In genomic region chr1:152035406-152036315, GRCh38 we compare ENCODE assay signal across 8 cellular contexts. TPM values are rescaled to one million over a fixed set of nuclear protein-coding genes. Genes with fewer than 3 reads are reported as not detected.
DNase-seq lines count a peak whose midpoint lies in the region; ATAC-seq and TF ChIP-seq lines count a peak whose summit lies in the region.

No MANE protein-coding gene starts in this region.

- peak overlapping the region; percentile 79 for H2AK5ac ChIP-seq in IMR-90 (ENCODE audit: low read depth, low read length)

- peak overlapping the region; percentile 99 for H3K56ac ChIP-seq in IMR-90 (ENCODE audit: extremely low read depth, insufficient read depth, low read length)

- H3K4me1 ChIP-seq in IMR-90 (ENCODE audit: control insufficient read depth, insufficient read depth, low read length) (peaks cover 5% of the 10 kb centered on the region), psoas muscle (peaks cover 8% of the 10 kb centered on the region)

- intact Hi-C loops in CD14-positive monocyte (cut with micrococcal nuclease): loop anchor here (2.0 to 5.0 kb wide), 2 partner anchors 43 to 95 kb away; partner anchors contain the start of gene S100A10 (in 2 of the 2)
- intact Hi-C loops in IMR-90 (cut with micrococcal nuclease): no loop called here
- intact Hi-C loops in activated B cell treated with CpG ODN at 0.5 μM for 24 hours (cut with micrococcal nuclease): loop anchor here (1.0 kb wide), 1 partner anchor 13 kb away; no protein-coding TSS in a partner anchor
- intact Hi-C loops in psoas muscle (cut with DNase I): no loop called here

- H3K27me3 Mint-ChIP-seq in CD14-positive monocyte (ENCODE audit: low read depth in 3 of 3) (peaks cover 0 to 4% (median 0%) of the 10 kb centered on the region in 3 donors), activated B cell treated with CpG ODN at 0.5 μM for 24 hours (no peaks in the 10 kb centered on the region)

- H3K9ac ChIP-seq in IMR-90 (ENCODE audit: low read depth, low read length): peak overlapping the region; percentile 98

- H2BK120ac ChIP-seq in IMR-90 (ENCODE audit: low read depth, low read length): 0 out of 2 replicates have a peak overlapping the region, but pooled peaks have one; percentile 13

- peak overlapping the region; percentile 96 for H3K4me2 ChIP-seq in IMR-90 (ENCODE audit: low read depth, low read length)

- H3K79me1 ChIP-seq in IMR-90 (ENCODE audit: low read depth in 1 of 2, low read length in 2 of 2): peaks cover 20 to 33% of the 10 kb centered on the region in 2 experiments

- POLR2A ChIA-PET in IMR-90 (lab: Charles Lee; ENCODE audit: unreplicated experiment): interaction anchor here (1.3 to 1.5 kb wide), 2 partner anchors 12 to 13 kb away, joined by 3 to 7 read pairs; no protein-coding TSS in a partner anchor
- POLR2A ChIA-PET in activated B cell treated with CpG ODN at 0.5 μM for 24 hours (lab: Charles Lee): interaction anchor here (0.6 to 3.6 kb wide), 4 partner anchors 12 to 975 kb away, joined by 3 to 47 read pairs (median 4); partner anchors contain the start of genes MRPL9 and THEM4

- H3K9me1 ChIP-seq in IMR-90 (ENCODE audit: insufficient read depth, low read length): peaks cover 3% of the 10 kb centered on the region; the same call in 1 of the 2 replicates

- H2BK15ac ChIP-seq in IMR-90 (ENCODE audit: low read depth, low read length): peak overlapping the region; percentile 0; the same call in 1 of the 3 replicates

- DNase-seq in CD14-positive monocyte (ENCODE audit: low spot score) (no peak), IMR-90 (no peak), activated B cell treated with CpG ODN at 0.5 μM for 24 hours (no peak), foreskin fibroblast (peak in 1 of 2 donors; percentile 53), psoas muscle (no peak)

- no peaks in the 10 kb centered on the region for H3K9me3 ChIP-seq in IMR-90 (ENCODE audit: control insufficient read depth, insufficient read depth, low read length)
- H3K9me3 ChIP-seq in psoas muscle: no peaks in the 10 kb centered on the region

- H3K27ac ChIP-seq in IMR-90 (ENCODE audit: insufficient read depth, low read length) (peak overlapping the region; percentile 97), psoas muscle (peak overlapping the region; percentile 83)

- in situ Hi-C loops in IMR-90 (cut with MboI; ENCODE audit: low sequenced_read_pairs): no loop called here

- peaks cover 24% of the 10 kb centered on the region for H3K36me3 ChIP-seq in IMR-90 (ENCODE audit: control insufficient read depth, insufficient read depth, low read length)
- peaks cover 10 to 24% of the 10 kb centered on the region in 2 donors for H3K36me3 ChIP-seq in psoas muscle (ENCODE audit: insufficient read depth in 1 of 2, low read depth in 1 of 2)

- H3K4me1 Mint-ChIP-seq in CD14-positive monocyte: peaks cover 37% of the 10 kb centered on the region
- peaks cover 38% of the 10 kb centered on the region for H3K4me1 Mint-ChIP-seq in activated B cell treated with CpG ODN at 0.5 μM for 24 hours

- H2AFZ ChIP-seq in IMR-90 (replicated peaks; ENCODE audit: low read length, poor library complexity): no peak overlapping the region

- H3K9me3 Mint-ChIP-seq in CD14-positive monocyte: peaks cover 0 to 4% (median 1%) of the 10 kb centered on the region in 7 donors
- no peaks in the 10 kb centered on the region for H3K9me3 Mint-ChIP-seq in activated B cell treated with CpG ODN at 0.5 μM for 24 hours

- TF ChIP-seq CTCF in CD14-positive monocyte (IDR thresholded peaks at IDR 0.05): no peak
- no peak for TF ChIP-seq CTCF in IMR-90 (conservative IDR thresholded peaks at IDR 0.05; ENCODE audit: low read depth, low read length)
- no peak for TF ChIP-seq CTCF in activated B cell treated with CpG ODN at 0.5 μM for 24 hours (IDR thresholded peaks at IDR 0.05)
- TF ChIP-seq CTCF in foreskin fibroblast (IDR thresholded peaks at IDR 0.05; ENCODE audit: low read depth, low read length): no peak
- TF ChIP-seq CTCF in psoas muscle (IDR thresholded peaks at IDR 0.05): no peak

- H3K27ac Mint-ChIP-seq in CD14-positive monocyte (no peak overlapping the region), activated B cell treated with CpG ODN at 0.5 μM for 24 hours (peak overlapping the region; percentile 88)

- H3K36me3 Mint-ChIP-seq in CD14-positive monocyte: peaks cover 47 to 52% of the 10 kb centered on the region in 2 donors
- peaks cover 27% of the 10 kb centered on the region for H3K36me3 Mint-ChIP-seq in activated B cell treated with CpG ODN at 0.5 μM for 24 hours (ENCODE audit: low read depth)

- peak overlapping the region; percentile 47 for H4K5ac ChIP-seq in IMR-90 (ENCODE audit: low read depth, low read length)

- H3K27me3 ChIP-seq in IMR-90 (ENCODE audit: control insufficient read depth, insufficient read depth, low read length) (peaks cover 10% of the 10 kb centered on the region), psoas muscle (ENCODE audit: insufficient read depth in 3 of 3, low read length in 2 of 3) (peaks cover 0 to 34% (median 0%) of the 10 kb centered on the region in 3 donors)

- no peak for TF ChIP-seq RAD21 in IMR-90 (IDR thresholded peaks at IDR 0.05; ENCODE audit: low read length)

- dilution Hi-C loops in IMR-90 (cut with HindIII; ENCODE audit: low sequenced_read_pairs, unreplicated experiment): no loop called here

- CTCF ChIA-PET in IMR-90 (lab: Yijun Ruan, JAX) (interaction anchor here (0.6 to 0.8 kb wide), 2 partner anchors 95 to 884 kb away, joined by 4 read pairs; no protein-coding TSS in a partner anchor), activated B cell treated with CpG ODN at 0.5 μM for 24 hours (lab: Charles Lee) (interaction anchor here (0.8 to 1.4 kb wide), 4 partner anchors 34 to 153 kb away, joined by 3 to 8 read pairs (median 3); no protein-coding TSS in a partner anchor)

- peak overlapping the region; percentile 98 for H2AK9ac ChIP-seq in IMR-90 (replicated peaks; ENCODE audit: low read depth, low read length, poor library complexity)

- H3K23ac ChIP-seq in IMR-90 (ENCODE audit: low read depth, low read length): peak overlapping the region; percentile 89

- peak overlapping the region; percentile 98 for H3K4ac ChIP-seq in IMR-90 (ENCODE audit: low read depth, low read length)

- H2BK5ac ChIP-seq in IMR-90 (ENCODE audit: low read depth, low read length, poor library complexity, severe bottlenecking): peak overlapping the region; percentile 90

- TF ChIP-seq POLR2A in IMR-90 (IDR thresholded peaks at IDR 0.05; ENCODE audit: low read depth, low read length): no peak; the same call in 1 of the 2 replicates

- ATAC-seq in IMR-90 (ENCODE audit: low read depth): peak; percentile 13; the same call in 1 of the 2 replicates
- no peak for ATAC-seq in activated B cell treated with CpG ODN at 0.5 μM for 24 hours (ENCODE audit: low read depth)
- ATAC-seq in psoas muscle: peak in 1 of 4 donors; percentile 49
- no peak for ATAC-seq in HG03159 (IDR thresholded peaks at IDR 0.05; ENCODE audit: unreplicated experiment)
- ATAC-seq in HG03469 (IDR thresholded peaks at IDR 0.05; ENCODE audit: unreplicated experiment): no peak
- no peak for ATAC-seq in GM19035 (IDR thresholded peaks at IDR 0.05; ENCODE audit: unreplicated experiment)

- H3K4me3 ChIP-seq in IMR-90 (ENCODE audit: insufficient read depth, low read depth, low read length): peak overlapping the region; percentile 77
- peak overlapping the region; percentile 89 to 92 for H3K4me3 ChIP-seq in foreskin fibroblast (ENCODE audit: low read depth in 1 of 2, low read length in 2 of 2)
- H3K4me3 ChIP-seq in psoas muscle: peak overlapping the region; percentile 69

- H4K91ac ChIP-seq in IMR-90 (ENCODE audit: insufficient read depth, low read depth, low read length): peak overlapping the region; percentile 95

- peak overlapping the region; percentile 79 to 95; a peak in 3 of 4 replicates for H4K8ac ChIP-seq in IMR-90 (ENCODE audit: low read depth in 2 of 2, low read length in 2 of 2)

- 33 to 86% methylated on average over 1 to 4 of the region's 18 CpGs for WGBS in IMR-90 (ENCODE audit: extremely low coverage in 2 of 2, insufficient read length in 1 of 2), 2 experiments
- 14 to 27% (median 20%) methylated on average over 18 of the region's 18 CpGs for WGBS in psoas muscle, 3 donors

- BruUV-seq in IMR-90 (replicated peaks; lab: Mats Ljungman, UMichigan): no TSS peak

- peak overlapping the region; percentile 33; the same call in 1 of the 2 replicates for H3K18ac ChIP-seq in IMR-90 (ENCODE audit: low read depth, low read length)

- no peak overlapping the region for H2BK20ac ChIP-seq in IMR-90 (ENCODE audit: low read depth, low read length)

- H3K4me3 Mint-ChIP-seq in CD14-positive monocyte: peak overlapping the region; percentile 95 to 98
- H3K4me3 Mint-ChIP-seq in activated B cell treated with CpG ODN at 0.5 μM for 24 hours: peak overlapping the region; percentile 92

- peak overlapping the region; percentile 99 for H3K14ac ChIP-seq in IMR-90 (replicated peaks; ENCODE audit: low read depth, low read length)

- peaks cover 27% of the 10 kb centered on the region for H4K20me1 ChIP-seq in IMR-90 (ENCODE audit: insufficient read depth, low read length)

TF ChIP-seq in IMR-90, 13 proteins besides CTCF, POLR2A, EP300 and RAD21 (continues in another document):
- no peak for TF ChIP-seq SMC3 (IDR thresholded peaks at IDR 0.05; ENCODE audit: low read depth, low read length)
- TF ChIP-seq BHLHE40 (IDR thresholded peaks at IDR 0.05; ENCODE audit: low read depth, low read length): no peak

RNA-seq across cellular contexts. Expression of gene S100A11, which starts 1.1 kb away (rescaled TPM):
- polyA plus RNA-seq in CD14-positive monocyte: 1,000 to 10,000 TPM; 2,621 to 3,364 TPM
- 117 and 167 TPM in 2 replicates for total RNA-seq in IMR-90 (2012; rRNA removed)
- polyA plus RNA-seq in IMR-90 (2012; rRNA removed): 1,354 and 1,402 TPM in 2 replicates
- polyA plus RNA-seq in IMR-90 (2012; cell fraction: cytosol; rRNA removed): 1,239 and 1,683 TPM in 2 replicates
- 148 and 260 TPM in 2 replicates for polyA plus RNA-seq in IMR-90 (2012; cell fraction: nucleus; rRNA removed; ENCODE audit: low replicate concordance)
- total RNA-seq in activated B cell treated with CpG ODN at 0.5 μM for 24 hours: 65.6 and 71.2 TPM in 2 replicates
- 10 to 100 TPM; 36.7 to 68.5 (median 47.1) TPM for total RNA-seq in psoas muscle
- polyA plus RNA-seq in psoas muscle: 100 to 1,000 TPM in 1 of 3 donors, 10 to 100 TPM in 2; 61.2 to 500 (median 96.1) TPM

RNA-seq across cellular contexts. Expression of gene S100A10, which starts 42.0 kb away (rescaled TPM):
- polyA plus RNA-seq in CD14-positive monocyte (1,000 to 10,000 TPM; 2,129 to 2,138 TPM), IMR-90 (2012; rRNA removed) (223 and 277 TPM in 2 replicates), psoas muscle (100 to 1,000 TPM in 1 of 3 donors, 10 to 100 TPM in 2; 30.5 to 414 (median 61.6) TPM)
- total RNA-seq in IMR-90 (2012; rRNA removed) (77.2 and 86.0 TPM in 2 replicates), activated B cell treated with CpG ODN at 0.5 μM for 24 hours (62.7 and 63.6 TPM in 2 replicates), psoas muscle (100 to 1,000 TPM in 1 of 4 donors, 10 to 100 TPM in 3; 41.8 to 150 (median 59.9) TPM)
- 119 and 149 TPM in 2 replicates for polyA plus RNA-seq in IMR-90 (2012; cell fraction: cytosol; rRNA removed)
- 18.1 and 82.0 TPM in 2 replicates for polyA plus RNA-seq in IMR-90 (2012; cell fraction: nucleus; rRNA removed; ENCODE audit: low replicate concordance)

RNA-seq across cellular contexts. Expression of gene TCHHL1, which starts 53.2 kb away (rescaled TPM):
- not detected for polyA plus RNA-seq in CD14-positive monocyte
- total RNA-seq in IMR-90 (2012; rRNA removed): not detected in 2 replicates
- polyA plus RNA-seq in IMR-90 (2012; rRNA removed): not detected in 2 replicates
- polyA plus RNA-seq in IMR-90 (2012; cell fraction: cytosol; rRNA removed): not detected in 2 replicates
- polyA plus RNA-seq in IMR-90 (2012; cell fraction: nucleus; rRNA removed; ENCODE audit: low replicate concordance): not detected in 2 replicates
- not detected in 2 replicates for total RNA-seq in activated B cell treated with CpG ODN at 0.5 μM for 24 hours
- not detected for total RNA-seq in psoas muscle
- not detected for polyA plus RNA-seq in psoas muscle

Comparison
In these comparisons a context has a peak if more than half of its experiments do, and no peak if none do; other contexts are left out.
1. intact Hi-C loops: an anchor here in CD14-positive monocyte (2.0 to 5.0 kb wide) and activated B cell treated with CpG ODN at 0.5 μM for 24 hours (1.0 kb wide); none called in IMR-90 and psoas muscle.